Comparison of ENCODE assay signal across 18 cellular contexts in the genomic region with DNA sequence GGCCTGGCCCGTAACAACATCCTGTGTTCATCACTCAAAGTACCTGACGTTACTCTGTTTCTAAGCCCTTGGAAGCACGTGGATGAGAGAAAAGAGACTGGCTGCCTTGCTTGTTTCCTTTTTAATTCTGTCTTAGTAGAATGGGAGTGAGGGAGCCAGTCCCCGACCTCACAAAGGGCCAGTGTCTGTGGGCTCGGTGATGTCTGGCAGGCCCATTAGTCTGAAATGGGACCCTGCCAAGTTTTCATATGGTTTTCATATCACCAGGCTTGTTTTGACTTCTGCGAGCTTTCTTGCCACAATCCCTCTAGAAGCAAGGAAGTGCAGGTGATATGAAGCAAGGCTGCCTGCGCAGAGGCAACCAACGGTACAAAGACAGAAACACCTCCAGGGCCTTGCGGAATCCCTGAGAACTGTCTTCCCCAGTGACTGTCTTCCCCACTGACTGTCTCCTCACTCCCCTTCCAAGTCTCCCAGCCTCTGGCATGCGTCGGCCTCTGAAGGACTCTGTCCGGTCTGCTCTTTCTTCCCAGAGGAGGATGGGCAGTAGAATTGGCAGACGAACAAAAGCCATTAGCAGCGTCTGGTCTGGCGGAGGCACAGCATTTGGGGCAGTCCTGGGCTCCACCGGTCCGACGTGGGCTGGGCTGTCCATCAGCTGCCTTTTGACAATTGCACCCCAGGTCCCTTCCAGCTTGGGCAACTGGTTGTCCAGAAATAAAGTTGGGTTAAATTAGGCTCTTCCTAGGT. TPM values are rescaled to one million over a fixed set of nuclear protein-coding genes. Genes with fewer than 3 reads are reported as not detected.
DNase-seq lines count a peak whose midpoint lies in the region; ATAC-seq, FAIRE-seq and TF ChIP-seq lines count a peak whose summit lies in the region.
"Had no signal": no experiment of that assay in that cellular context is flagged by ENCODE, and none has a peak within 500 bp of the region (broad histone marks: within the 10 kb centered on the region; RNA-seq: fewer than 3 reads in every experiment).

No MANE protein-coding gene starts in this region.

- H3K9me3 Mint-ChIP-seq in chondrocyte (ENCODE audit: low read depth) = no peaks in the 10 kb centered on the region
- no peaks in the 10 kb centered on the region for H3K9me3 Mint-ChIP-seq in Caco-2 (ENCODE audit: unreplicated experiment)
- H3K9me3 Mint-ChIP-seq: activated CD4-positive, alpha-beta T cell treated with anti-CD3 and anti-CD28 coated beads, Interleukin-2, amount 10 ng/mL, durations not matched to agents 24 days and 14 days; activated T-helper 1 cell treated with anti-CD3 and anti-CD28 coated beads, Interleukin-12 subunit alpha, Interleukin-12 subunit beta, Interleukin-2, Interleukin-4 antibody, amounts not matched to agents 30 ng/mL and 10 ng/mL and 1 ng/mL, durations not matched to agents 14 hours and 24 hours and 36 hours had no signal

- CTCF ChIA-PET in Caco-2 (lab: Charles Lee) = no interaction called here

- H3K27me3 Mint-ChIP-seq in chondrocyte (ENCODE audit: low read depth) (no peaks in the 10 kb centered on the region), Caco-2 (ENCODE audit: insufficient read depth, unreplicated experiment) (no peaks in the 10 kb centered on the region)

- no peak overlapping the region for H3K4me3 ChIP-seq in left lung
- H3K4me3 ChIP-seq in small intestine (ENCODE audit: low read depth in 1 of 2, low read length in 2 of 2) = no peak overlapping the region
- no peak overlapping the region for H3K4me3 ChIP-seq in Caco-2 (ENCODE audit: low read depth, low read length)

- no peaks in the 10 kb centered on the region for H3K9me3 ChIP-seq in left lung
- H3K9me3 ChIP-seq in small intestine (ENCODE audit: control insufficient read depth, low read depth) = no peaks in the 10 kb centered on the region
- H3K9me3 ChIP-seq in Caco-2 = no peaks in the 10 kb centered on the region

- WGBS in small intestine, 3 donors = 36 to 57% (median 48%) methylated on average over 18 of the region's 18 CpGs

- DNase-seq in ELF-1 (ENCODE audit: low read depth, low spot score) (peak; percentile 50), chondrocyte (ENCODE audit: low spot score) (no peak), left lung (no peak), small intestine (peak; percentile 13), posterior vena cava (ENCODE audit: low spot score) (no peak), Caco-2 (no peak)
- DNase-seq in activated naive CD4-positive, alpha-beta T cell treated with Interleukin-2 at 50 U/mL for 16 hours = no peak
- DNase-seq: activated CD4-positive, alpha-beta T cell treated with anti-CD3 and anti-CD28 coated beads, Interleukin-2, amount 10 ng/mL, durations not matched to agents 24 days and 14 days; aorta; effector memory CD4-positive, alpha-beta T cell; glutamatergic neuron; NCI-H1092; occipital lobe; stimulated activated CD4-positive, alpha-beta T cell treated with anti-CD3 and anti-CD28 coated beads, Interleukin-2, amount 100 ng/mL, for 24 hours; T-helper 17 cell had no signal

- TF ChIP-seq CTCF in chondrocyte (IDR thresholded peaks at IDR 0.05) = no peak
- TF ChIP-seq CTCF in left lung (IDR thresholded peaks at IDR 0.05) = no peak
- no peak for TF ChIP-seq CTCF in Caco-2 (IDR thresholded peaks at IDR 0.05; ENCODE audit: insufficient read depth in 1 of 2, low read depth in 1 of 2, low read length in 1 of 2, severe bottlenecking in 1 of 2, unreplicated experiment in 1 of 2)

- no peaks in the 10 kb centered on the region for H3K36me3 Mint-ChIP-seq in chondrocyte (ENCODE audit: low read depth)
- no peaks in the 10 kb centered on the region for H3K36me3 Mint-ChIP-seq in Caco-2 (ENCODE audit: insufficient read depth, unreplicated experiment)

- POLR2A ChIA-PET in Caco-2 (lab: Charles Lee) = no interaction called here

- H3K4me1 ChIP-seq in left lung (peaks cover 0 to 7% of the 10 kb centered on the region in 2 donors), small intestine (ENCODE audit: control insufficient read depth in 2 of 2, insufficient read depth in 1 of 2, low read depth in 1 of 2, low read length in 1 of 2) (no peaks in the 10 kb centered on the region), Caco-2 (peaks cover 20% of the 10 kb centered on the region)

- BruUV-seq in Caco-2 (replicated peaks; lab: Mats Ljungman, UMichigan) = no TSS peak

- intact Hi-C loops in left lung (cut with DNase I) (no loop called here), posterior vena cava (cut with DNase I) (no loop called here), Caco-2 (cut with micrococcal nuclease; ENCODE audit: unreplicated experiment) (no loop called here)

- H3K4me3 Mint-ChIP-seq in chondrocyte (ENCODE audit: unreplicated experiment) (no peak overlapping the region), Caco-2 (ENCODE audit: unreplicated experiment) (no peak overlapping the region)
- H3K4me3 Mint-ChIP-seq: activated CD4-positive, alpha-beta T cell treated with anti-CD3 and anti-CD28 coated beads, Interleukin-2, amount 10 ng/mL, durations not matched to agents 24 days and 14 days; activated T-helper 1 cell treated with anti-CD3 and anti-CD28 coated beads, Interleukin-12 subunit alpha, Interleukin-12 subunit beta, Interleukin-2, Interleukin-4 antibody, amounts not matched to agents 30 ng/mL and 10 ng/mL and 1 ng/mL, durations not matched to agents 14 hours and 24 hours and 36 hours; T-helper 17 cell had no signal

- H3K36me3 ChIP-seq in left lung = no peaks in the 10 kb centered on the region
- H3K36me3 ChIP-seq in small intestine (ENCODE audit: control insufficient read depth in 2 of 2, insufficient read depth in 2 of 2, low read length in 2 of 2) = no peaks in the 10 kb centered on the region
- H3K36me3 ChIP-seq in Caco-2 (ENCODE audit: control insufficient read depth, insufficient read depth, low read length) = no peaks in the 10 kb centered on the region

- no peak overlapping the region for H3K27ac ChIP-seq in left lung
- no peak overlapping the region for H3K27ac ChIP-seq in small intestine (ENCODE audit: low read depth in 1 of 2, low read length in 1 of 2)

- H3K27ac Mint-ChIP-seq in chondrocyte (ENCODE audit: unreplicated experiment) = peak overlapping the region; percentile 78
- no peak overlapping the region for H3K27ac Mint-ChIP-seq in Caco-2 (ENCODE audit: unreplicated experiment)
- H3K27ac Mint-ChIP-seq: activated CD4-positive, alpha-beta T cell treated with anti-CD3 and anti-CD28 coated beads, Interleukin-2, amount 10 ng/mL, durations not matched to agents 24 days and 14 days; activated T-helper 1 cell treated with anti-CD3 and anti-CD28 coated beads, Interleukin-12 subunit alpha, Interleukin-12 subunit beta, Interleukin-2, Interleukin-4 antibody, amounts not matched to agents 30 ng/mL and 10 ng/mL and 1 ng/mL, durations not matched to agents 14 hours and 24 hours and 36 hours; T-helper 17 cell had no signal

- ATAC-seq in left lung = peak; percentile 30
- no peak for ATAC-seq in HG02610 (IDR thresholded peaks at IDR 0.05; ENCODE audit: unreplicated experiment)
- ATAC-seq: Panc1, T-helper 17 cell had no signal

- no peak for FAIRE-seq in small intestine (lab: Jason Lieb, UNC)

- peaks cover 56% of the 10 kb centered on the region for H3K4me1 Mint-ChIP-seq in chondrocyte (ENCODE audit: low read depth)
- peaks cover 18% of the 10 kb centered on the region for H3K4me1 Mint-ChIP-seq in Caco-2 (ENCODE audit: low read depth, unreplicated experiment)
- H3K4me1 Mint-ChIP-seq: activated CD4-positive, alpha-beta T cell treated with anti-CD3 and anti-CD28 coated beads, Interleukin-2, amount 10 ng/mL, durations not matched to agents 24 days and 14 days; T-helper 17 cell had no signal

- no peaks in the 10 kb centered on the region for H3K27me3 ChIP-seq in left lung
- no peaks in the 10 kb centered on the region for H3K27me3 ChIP-seq in small intestine (ENCODE audit: control insufficient read depth in 2 of 2, insufficient read depth in 2 of 2, low read length in 2 of 2)
- H3K27me3 ChIP-seq in Caco-2 (replicated peaks; ENCODE audit: control insufficient read depth, insufficient read depth, low read length) = no peaks in the 10 kb centered on the region

RNA-seq across cellular contexts. Expression of gene RASL11B, which starts 20.2 kb away (rescaled TPM):
- total RNA-seq in chondrocyte = 6.5 to 30.5 TPM (median 8.1 TPM) in 3 replicates
- total RNA-seq in left lung = 1 to 10 TPM in 1 of 2 donors, under 1 TPM in 1; 0.52 to 3.4 TPM
- under 1 TPM in 1 of 3 donors, not detected in 2; 0.60 TPM for polyA plus RNA-seq in small intestine
- 10 to 100 TPM in 1 of 2 donors, 1 to 10 TPM in 1; 8.9 to 26.8 TPM for total RNA-seq in posterior vena cava
- 19.6 and 23.3 TPM in 2 replicates for total RNA-seq in Caco-2 (2022)
- total RNA-seq: T-helper 17 cell had no signal

Comparison
In these comparisons a context has a peak if more than half of its experiments do, and no peak if none do; other contexts are left out.
1. DNase-seq: peak in ELF-1 (single experiment) and small intestine (single experiment); none in chondrocyte (single experiment), left lung (0 of 2), posterior vena cava (single experiment), Caco-2 (0 of 2) and activated naive CD4-positive, alpha-beta T cell treated with Interleukin-2 at 50 U/mL for 16 hours (single experiment).